In the genomic region with DNA sequence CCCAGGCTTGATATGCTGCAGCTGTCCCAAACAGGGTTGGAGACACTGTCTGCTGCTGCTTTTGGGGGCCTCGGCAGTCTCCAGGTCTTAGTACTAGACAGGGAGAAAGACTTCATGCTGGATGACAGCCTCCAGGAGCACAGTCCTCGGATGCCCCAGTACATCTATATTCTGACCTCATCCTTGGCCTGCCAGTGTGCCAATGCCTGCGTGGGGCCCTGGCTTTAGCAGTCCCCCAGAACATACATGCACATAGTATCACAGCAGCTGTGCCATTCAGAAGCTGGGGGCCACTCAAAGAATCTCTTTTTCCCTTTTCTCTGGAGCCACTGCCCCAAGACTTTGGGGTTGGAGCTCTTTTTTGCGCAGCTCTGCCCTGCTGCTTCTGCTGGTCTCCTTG, we compare ENCODE assay signal across 16 cellular contexts. TPM values are rescaled to one million over a fixed set of nuclear protein-coding genes. Genes with fewer than 3 reads are reported as not detected.
DNase-seq lines count a peak whose midpoint lies in the region; ATAC-seq and TF ChIP-seq lines count a peak whose summit lies in the region.
"Had no signal": no experiment of that assay in that cellular context is flagged by ENCODE, and none has a peak within 500 bp of the region (broad histone marks: within the 10 kb centered on the region; RNA-seq: fewer than 3 reads in every experiment).

No MANE protein-coding gene starts in this region.

- BruUV-seq in Caco-2 (replicated peaks; lab: Mats Ljungman, UMichigan), result no TSS peak

- ATAC-seq in WTC11 (no peak), HG03280 (IDR thresholded peaks at IDR 0.05; ENCODE audit: unreplicated experiment) (no peak)
- ATAC-seq: GM23338 had no signal

- H3K4me1 ChIP-seq in osteoblast (ENCODE audit: insufficient read depth, low read length), result peaks cover 18% of the 10 kb centered on the region
- 0 out of 2 replicates have a peak, but pooled peaks cover 4% of the 10 kb centered on the region for H3K4me1 ChIP-seq in Caco-2

- H3K4me1 Mint-ChIP-seq in WTC11 (peaks cover 17% of the 10 kb centered on the region), Caco-2 (ENCODE audit: low read depth, unreplicated experiment) (peaks cover 9% of the 10 kb centered on the region)

- no peak overlapping the region for H3K4me2 ChIP-seq in osteoblast (ENCODE audit: insufficient read depth, low read length)
- H3K4me2 ChIP-seq: GM23338 had no signal

- H3K4me3 ChIP-seq in osteoblast (ENCODE audit: insufficient read depth, low read length) (no peak overlapping the region), Caco-2 (ENCODE audit: low read depth, low read length) (no peak overlapping the region)
- H3K4me3 ChIP-seq: GM23338 had no signal

- CTCF ChIA-PET in WTC11 (lab: Charles Lee), result interaction anchor here (1.1 to 4.0 kb wide), 5 partner anchors 13 to 330 kb away, joined by 3 to 19 read pairs (median 5); no protein-coding TSS in a partner anchor
- CTCF ChIA-PET in Caco-2 (lab: Charles Lee), result interaction anchor here (0.7 kb wide), 1 partner anchor 104 kb away, joined by 4 read pairs; no protein-coding TSS in a partner anchor

- in situ Hi-C loops in G401 (cut with HindIII; ENCODE audit: low sequenced_read_pairs), result no loop called here

- H3K4me3 Mint-ChIP-seq in WTC11 (no peak overlapping the region), Caco-2 (ENCODE audit: unreplicated experiment) (no peak overlapping the region)
- H3K4me3 Mint-ChIP-seq: B cell; CD4-positive, alpha-beta T cell; GM23338 had no signal

- H3K36me3 Mint-ChIP-seq in WTC11 (no peaks in the 10 kb centered on the region), Caco-2 (ENCODE audit: insufficient read depth, unreplicated experiment) (peaks cover 6% of the 10 kb centered on the region)

- H3K27ac ChIP-seq in osteoblast (ENCODE audit: low read depth, low read length), result no peak overlapping the region
- H3K27ac ChIP-seq: C4-2B, HL-60 had no signal

- H3K79me2 ChIP-seq in osteoblast (ENCODE audit: insufficient read depth, low read length), result peaks cover 5% of the 10 kb centered on the region

- DNase-seq in G401 (ENCODE audit: low spot score) (peak; percentile 30), cerebellar cortex (ENCODE audit: low spot score) (peak; percentile 23), osteoblast (ENCODE audit: insufficient read length, low spot score, missing footprints) (no peak), SKM-1 treated with dmso at 0.1 percent for 144 hours (lab: John Stamatoyannopoulos, UW; ENCODE audit: unreplicated experiment) (no peak), WTC11 (ENCODE audit: low spot score) (no peak), Caco-2 (no peak)
- DNase-seq: CD4-positive, alpha-beta T cell; DMS153; DMS79; GF-D8; HCEC 1CT had no signal

- no peaks in the 10 kb centered on the region for H3K9me3 Mint-ChIP-seq in WTC11
- H3K9me3 Mint-ChIP-seq in Caco-2 (ENCODE audit: unreplicated experiment), result no peaks in the 10 kb centered on the region
- H3K9me3 Mint-ChIP-seq: CD4-positive, alpha-beta T cell; GM23338 had no signal

- H3K27ac Mint-ChIP-seq in WTC11 (no peak overlapping the region), Caco-2 (ENCODE audit: unreplicated experiment) (no peak overlapping the region)
- H3K27ac Mint-ChIP-seq: B cell; CD4-positive, alpha-beta T cell; GM23338 had no signal

- no peaks in the 10 kb centered on the region for H3K9me3 ChIP-seq in osteoblast (ENCODE audit: low read depth, low read length)
- no peaks in the 10 kb centered on the region for H3K9me3 ChIP-seq in Caco-2

- H4K20me1 ChIP-seq in osteoblast (ENCODE audit: insufficient read depth, low read length), result no peaks in the 10 kb centered on the region

- H3K27me3 Mint-ChIP-seq in WTC11 (ENCODE audit: low read depth) (peaks cover 9% of the 10 kb centered on the region), Caco-2 (ENCODE audit: insufficient read depth, unreplicated experiment) (peaks cover 4% of the 10 kb centered on the region)
- H3K27me3 Mint-ChIP-seq: B cell; CD4-positive, alpha-beta T cell had no signal

- H3K36me3 ChIP-seq in osteoblast (ENCODE audit: insufficient read depth, low read length) (no peaks in the 10 kb centered on the region), Caco-2 (ENCODE audit: control insufficient read depth, insufficient read depth, low read length) (no peaks in the 10 kb centered on the region)

- H3K27me3 ChIP-seq in osteoblast (ENCODE audit: insufficient read depth, low read length) (no peaks in the 10 kb centered on the region), Caco-2 (replicated peaks; ENCODE audit: control insufficient read depth, insufficient read depth, low read length) (no peaks in the 10 kb centered on the region)

- TF ChIP-seq CTCF in osteoblast (IDR thresholded peaks at IDR 0.05; ENCODE audit: extremely low read depth, low read depth, low read length), result no peak
- no peak for TF ChIP-seq CTCF in WTC11 (IDR thresholded peaks at IDR 0.05)
- TF ChIP-seq CTCF in Caco-2 (IDR thresholded peaks at IDR 0.05; ENCODE audit: insufficient read depth in 1 of 2, low read depth in 1 of 2, low read length in 1 of 2, severe bottlenecking in 1 of 2, unreplicated experiment in 1 of 2), result no peak

- intact Hi-C loops in Caco-2 (cut with micrococcal nuclease; ENCODE audit: unreplicated experiment), result no loop called here

- POLR2A ChIA-PET in WTC11 (lab: Charles Lee) (no interaction called here), Caco-2 (lab: Charles Lee) (no interaction called here)

- peak overlapping the region; percentile 12 for H2AFZ ChIP-seq in osteoblast (ENCODE audit: low read length)
- H2AFZ ChIP-seq: GM23338 had no signal

TF ChIP-seq in WTC11, 78 proteins besides CTCF, POLR2A, EP300 and RAD21 (continues in another document):
- TF ChIP-seq ZNF263 (CRISPR knock-in tag; IDR thresholded peaks at IDR 0.05; ENCODE audit: low read depth) (no peak), AFF4 (CRISPR knock-in tag; IDR thresholded peaks at IDR 0.05; ENCODE audit: borderline replicate concordance) (no peak), GABPB1 (CRISPR knock-in tag; IDR thresholded peaks at IDR 0.05) (no peak), SOX15 (CRISPR knock-in tag; IDR thresholded peaks at IDR 0.05) (no peak), ERG (CRISPR knock-in tag; IDR thresholded peaks at IDR 0.05) (no peak), MYBL2 (CRISPR knock-in tag; IDR thresholded peaks at IDR 0.05) (no peak), ZMAT4 (CRISPR knock-in tag; IDR thresholded peaks at IDR 0.05) (no peak)
- TF ChIP-seq, protein P1, sequence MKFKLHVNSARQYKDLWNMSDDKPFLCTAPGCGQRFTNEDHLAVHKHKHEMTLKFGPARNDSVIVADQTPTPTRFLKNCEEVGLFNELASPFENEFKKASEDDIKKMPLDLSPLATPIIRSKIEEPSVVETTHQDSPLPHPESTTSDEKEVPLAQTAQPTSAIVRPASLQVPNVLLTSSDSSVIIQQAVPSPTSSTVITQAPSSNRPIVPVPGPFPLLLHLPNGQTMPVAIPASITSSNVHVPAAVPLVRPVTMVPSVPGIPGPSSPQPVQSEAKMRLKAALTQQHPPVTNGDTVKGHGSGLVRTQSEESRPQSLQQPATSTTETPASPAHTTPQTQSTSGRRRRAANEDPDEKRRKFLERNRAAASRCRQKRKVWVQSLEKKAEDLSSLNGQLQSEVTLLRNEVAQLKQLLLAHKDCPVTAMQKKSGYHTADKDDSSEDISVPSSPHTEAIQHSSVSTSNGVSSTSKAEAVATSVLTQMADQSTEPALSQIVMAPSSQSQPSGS (CRISPR knock-in tag; IDR thresholded peaks at IDR 0.05; ENCODE audit: borderline replicate concordance, low read depth), result no peak

RNA-seq across cellular contexts. Expression of gene ZSCAN20, which starts 4.4 kb away (rescaled TPM):
- total RNA-seq in G401 (2014; rRNA removed; shearing (Covaris generic)), result 5.8 and 7.4 TPM in 2 replicates
- total RNA-seq in osteoblast (9.8 and 11.2 TPM in 2 replicates), WTC11 (2021) (3.7 to 5.4 TPM (median 4.0 TPM) in 3 replicates), Caco-2 (2022) (2.7 and 3.0 TPM in 2 replicates)

RNA-seq across cellular contexts. Expression of gene PHC2, which starts 37.1 kb away (rescaled TPM):
- total RNA-seq in G401 (2014; rRNA removed; shearing (Covaris generic)), result 54.6 and 71.9 TPM in 2 replicates
- total RNA-seq in osteoblast (82.2 and 85.4 TPM in 2 replicates), WTC11 (2021) (7.0 to 7.6 TPM (median 7.4 TPM) in 3 replicates), Caco-2 (2022) (31.8 and 35.2 TPM in 2 replicates)

Comparison
In these comparisons a context has a peak if more than half of its experiments do, and no peak if none do; other contexts are left out.
1. DNase-seq: peak in G401 (single experiment) and cerebellar cortex (single experiment); none in osteoblast (single experiment), SKM-1 treated with dmso at 0.1 percent for 144 hours (single experiment), WTC11 (single experiment) and Caco-2 (0 of 2).